8 cellular contexts compared by ENCODE assay signal in the genomic region with DNA sequence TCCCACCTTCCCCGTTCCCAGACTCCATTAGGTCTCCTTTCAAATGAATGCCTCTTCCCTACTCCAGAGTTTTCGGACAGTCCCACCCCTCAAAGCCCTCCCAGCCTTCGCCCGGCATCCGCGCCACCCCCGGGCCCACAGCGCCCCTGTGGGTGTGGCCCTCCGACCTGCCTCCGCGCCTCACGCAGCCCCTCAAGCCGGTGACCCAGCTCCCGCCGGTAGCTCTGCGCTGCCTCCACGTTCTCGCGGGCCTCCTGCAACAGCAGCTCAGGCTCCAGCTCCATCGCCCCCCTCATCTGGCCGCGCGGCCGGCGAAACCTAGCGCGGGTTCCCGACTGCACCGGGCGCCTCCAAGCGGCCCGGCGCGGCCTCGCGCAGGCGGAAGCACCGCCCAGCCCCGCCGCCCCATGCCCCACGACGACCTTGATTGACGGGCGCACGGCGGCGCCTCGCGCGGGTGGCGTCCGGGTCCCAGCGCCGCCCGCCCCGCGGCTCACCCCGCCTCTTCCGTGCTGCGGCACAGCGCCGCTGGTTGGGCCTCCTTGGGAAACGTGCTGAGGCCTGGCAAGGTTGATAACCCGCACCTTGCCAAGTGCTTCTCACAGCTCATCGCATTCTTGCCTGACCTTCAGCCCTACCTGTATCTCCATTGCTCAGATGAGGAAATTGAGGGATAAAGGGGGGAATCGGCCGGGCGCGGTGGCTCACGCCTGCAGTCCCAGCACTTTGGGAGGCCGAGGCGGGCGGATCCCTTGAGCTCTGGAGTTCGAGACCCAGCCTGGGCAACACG. TPM values are rescaled to one million over a fixed set of nuclear protein-coding genes. Genes with fewer than 3 reads are reported as not detected.
DNase-seq lines count a peak whose midpoint lies in the region; ATAC-seq and TF ChIP-seq lines count a peak whose summit lies in the region.

A gene with protein sequence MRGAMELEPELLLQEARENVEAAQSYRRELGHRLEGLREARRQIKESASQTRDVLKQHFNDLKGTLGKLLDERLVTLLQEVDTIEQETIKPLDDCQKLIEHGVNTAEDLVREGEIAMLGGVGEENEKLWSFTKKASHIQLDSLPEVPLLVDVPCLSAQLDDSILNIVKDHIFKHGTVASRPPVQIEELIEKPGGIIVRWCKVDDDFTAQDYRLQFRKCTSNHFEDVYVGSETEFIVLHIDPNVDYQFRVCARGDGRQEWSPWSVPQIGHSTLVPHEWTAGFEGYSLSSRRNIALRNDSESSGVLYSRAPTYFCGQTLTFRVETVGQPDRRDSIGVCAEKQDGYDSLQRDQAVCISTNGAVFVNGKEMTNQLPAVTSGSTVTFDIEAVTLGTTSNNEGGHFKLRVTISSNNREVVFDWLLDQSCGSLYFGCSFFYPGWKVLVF (minus strand): TSS at position 337 of the 790 bp plus-strand sequence. CDS start 41 bp downstream, at position 296.

- peak within 1 kb of the TSS; percentile 92 for H3K4me3 Mint-ChIP-seq in activated T-helper 2 cell treated with anti-CD3 and anti-CD28 coated beads, Interferon-gamma antibody, Interleukin-2, Interleukin-4, amounts not matched to agents 10 μg/mL and 5 μg/mL and 100 μg/mL, durations not matched to agents 14 hours and 24 hours and 36 hours (ENCODE audit: low read depth)
- peak within 1 kb of the TSS; percentile 89 to 91 (median 91) for H3K4me3 Mint-ChIP-seq in nephron

- no peaks in the 10 kb centered on the region for H3K27me3 ChIP-seq in RWPE2 (ENCODE audit: insufficient read depth, poor library complexity, severe bottlenecking)

- H3K36me3 Mint-ChIP-seq in activated T-helper 2 cell treated with anti-CD3 and anti-CD28 coated beads, Interferon-gamma antibody, Interleukin-2, Interleukin-4, amounts not matched to agents 10 μg/mL and 5 μg/mL and 100 μg/mL, durations not matched to agents 14 hours and 24 hours and 36 hours (ENCODE audit: low read depth), result peaks cover 11% of the 10 kb centered on the region
- no peaks in the 10 kb centered on the region for H3K36me3 Mint-ChIP-seq in nephron (ENCODE audit: low read depth)

- H3K4me3 ChIP-seq in RWPE2 (ENCODE audit: severe bottlenecking) (peak within 1 kb of the TSS; percentile 67), fibroblast of pulmonary artery (replicated peaks; ENCODE audit: low read depth, low read length) (peak within 1 kb of the TSS; percentile 97)

- DNase-seq in ELF-1 (ENCODE audit: low read depth, low spot score) (peak; percentile 96), H4 (ENCODE audit: low spot score) (peak; percentile 79), LoVo (ENCODE audit: low spot score) (peak; percentile 95), RWPE2 (ENCODE audit: low spot score) (peak; percentile 86), fibroblast of pulmonary artery (ENCODE audit: low read depth) (peak; percentile 91)
- DNase-seq in activated T-helper 2 cell treated with anti-CD3 and anti-CD28 coated beads, Interferon-gamma antibody, Interleukin-2, Interleukin-4, amounts not matched to agents 10 μg/mL and 5 μg/mL and 100 μg/mL, durations not matched to agents 14 hours and 24 hours and 36 hours (ENCODE audit: low spot score), result peak; percentile 90
- peak; percentile 92 for DNase-seq in stimulated activated naive CD8-positive, alpha-beta T cell treated with anti-CD3 and anti-CD28 coated beads, Interleukin-15, Interleukin-2, amounts not matched to agents 100 U/mL and 50 U/mL, for 24 hours

- H3K4me1 ChIP-seq in RWPE2 (ENCODE audit: insufficient read depth, poor library complexity, severe bottlenecking), result peaks cover 31% of the 10 kb centered on the region

- TF ChIP-seq CTCF in RWPE2 (IDR thresholded peaks at IDR 0.05; ENCODE audit: poor library complexity, severe bottlenecking) (peak; percentile 85), fibroblast of pulmonary artery (IDR thresholded peaks at IDR 0.05; ENCODE audit: low read length, missing control alignments) (peak; percentile 12), nephron (IDR thresholded peaks at IDR 0.05; ENCODE audit: unreplicated experiment in 3 of 3) (peak; percentile 51 to 61 (median 61))

- no peaks in the 10 kb centered on the region for H3K9me3 Mint-ChIP-seq in activated T-helper 2 cell treated with anti-CD3 and anti-CD28 coated beads, Interferon-gamma antibody, Interleukin-2, Interleukin-4, amounts not matched to agents 10 μg/mL and 5 μg/mL and 100 μg/mL, durations not matched to agents 14 hours and 24 hours and 36 hours
- no peaks in the 10 kb centered on the region for H3K9me3 Mint-ChIP-seq in nephron

- peaks cover 35% of the 10 kb centered on the region for H3K4me1 Mint-ChIP-seq in activated T-helper 2 cell treated with anti-CD3 and anti-CD28 coated beads, Interferon-gamma antibody, Interleukin-2, Interleukin-4, amounts not matched to agents 10 μg/mL and 5 μg/mL and 100 μg/mL, durations not matched to agents 14 hours and 24 hours and 36 hours (ENCODE audit: low read depth)
- peaks cover 22% of the 10 kb centered on the region for H3K4me1 Mint-ChIP-seq in nephron

- peak within 1 kb of the TSS; percentile 84 for H3K27ac Mint-ChIP-seq in activated T-helper 2 cell treated with anti-CD3 and anti-CD28 coated beads, Interferon-gamma antibody, Interleukin-2, Interleukin-4, amounts not matched to agents 10 μg/mL and 5 μg/mL and 100 μg/mL, durations not matched to agents 14 hours and 24 hours and 36 hours
- H3K27ac Mint-ChIP-seq in nephron, result peak within 1 kb of the TSS; percentile 41 to 84 (median 81)

- H3K9me3 ChIP-seq in RWPE2 (ENCODE audit: severe bottlenecking), result no peaks in the 10 kb centered on the region

- peak; percentile 93 for ATAC-seq in RWPE2 (ENCODE audit: low read depth)
- peak; percentile 97 for ATAC-seq in stimulated activated naive CD8-positive, alpha-beta T cell treated with anti-CD3 and anti-CD28 coated beads, Interleukin-15, Interleukin-2, amounts not matched to agents 100 U/mL and 50 U/mL, for 24 hours

- peaks cover 4% of the 10 kb centered on the region; the same call in 1 of the 2 replicates for H3K36me3 ChIP-seq in RWPE2 (ENCODE audit: low read depth)

- H3K27me3 Mint-ChIP-seq in activated T-helper 2 cell treated with anti-CD3 and anti-CD28 coated beads, Interferon-gamma antibody, Interleukin-2, Interleukin-4, amounts not matched to agents 10 μg/mL and 5 μg/mL and 100 μg/mL, durations not matched to agents 14 hours and 24 hours and 36 hours (ENCODE audit: low read depth), result no peaks in the 10 kb centered on the region
- H3K27me3 Mint-ChIP-seq in nephron (ENCODE audit: low read depth), result no peaks in the 10 kb centered on the region

- H3K27ac ChIP-seq in RWPE2 (ENCODE audit: poor library complexity, severe bottlenecking), result peak within 1 kb of the TSS; percentile 42

- intact Hi-C loops in activated T-helper 2 cell treated with anti-CD3 and anti-CD28 coated beads, Interferon-gamma antibody, Interleukin-2, Interleukin-4, amounts not matched to agents 10 μg/mL and 5 μg/mL and 100 μg/mL, durations not matched to agents 14 hours and 24 hours and 36 hours (cut with micrococcal nuclease), result loop anchor here (1.0 to 10.0 kb wide), 4 partner anchors 15 to 488 kb away; a partner anchor contains a TSS

RNA-seq across cellular contexts. Expression of the gene that starts here (rescaled TPM):
- 9.7 and 13.9 TPM in 2 replicates for total RNA-seq in H4 (2014; rRNA removed; shearing (Covaris generic))
- 42.0 and 46.5 TPM in 2 replicates for total RNA-seq in activated T-helper 2 cell treated with anti-CD3 and anti-CD28 coated beads, Interferon-gamma antibody, Interleukin-2, Interleukin-4, amounts not matched to agents 10 μg/mL and 5 μg/mL and 100 μg/mL, durations not matched to agents 14 hours and 24 hours and 36 hours

Comparison
In these comparisons a context has a peak if more than half of its experiments do, and no peak if none do; other contexts are left out.
1. Peak in every context shown above with its lines: DNase-seq, ATAC-seq, H3K4me3 ChIP-seq and H3K27ac ChIP-seq.
2. CTCF ChIP-seq: peak in every context shown above with its lines; median percentile 85 in RWPE2; 61 in nephron; 12 in fibroblast of pulmonary artery.